1 cellular context compared by ENCODE assay signal in the genomic region with DNA sequence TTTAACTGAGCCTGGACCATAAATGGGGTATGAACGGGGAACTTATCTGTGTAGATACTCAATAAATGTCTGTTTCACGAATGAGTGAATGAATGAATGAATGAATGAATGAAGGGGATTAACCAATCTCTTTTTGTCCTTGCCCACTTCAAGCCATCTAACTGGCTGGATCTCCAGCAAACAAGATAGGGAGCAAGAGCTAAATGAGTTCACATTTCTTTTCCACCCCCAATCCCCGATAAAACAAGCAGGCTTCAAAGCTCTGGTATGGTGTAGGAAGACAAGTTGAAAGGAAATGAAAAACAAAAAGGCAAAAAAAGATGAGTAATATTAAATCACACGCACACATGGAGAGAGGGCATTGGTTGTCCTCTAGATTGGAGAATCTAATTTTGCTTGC.
TF ChIP-seq lines count a peak whose summit lies in the region.

No MANE protein-coding gene starts in this region.

TF ChIP-seq in GM23338, 12 proteins besides CTCF, POLR2A, EP300 and RAD21:
- no peak for TF ChIP-seq NANOG (IDR thresholded peaks at IDR 0.05; ENCODE audit: borderline replicate concordance)
- TF ChIP-seq EZH2phosphoT487 (IDR thresholded peaks at IDR 0.05; ENCODE audit: unreplicated experiment) = no peak
- TF ChIP-seq ZNF114 (CRISPR knock-in tag; IDR thresholded peaks at IDR 0.05) = no peak
- TF ChIP-seq EZH2 (IDR thresholded peaks at IDR 0.05; ENCODE audit: low read depth, unreplicated experiment) = no peak
- no peak for TF ChIP-seq ETS1 (IDR thresholded peaks at IDR 0.05)
TF ChIP-seq in GM23338: peak in this region for 0.
